Comparison of ENCODE assay signal across 18 cellular contexts in the genomic region with DNA sequence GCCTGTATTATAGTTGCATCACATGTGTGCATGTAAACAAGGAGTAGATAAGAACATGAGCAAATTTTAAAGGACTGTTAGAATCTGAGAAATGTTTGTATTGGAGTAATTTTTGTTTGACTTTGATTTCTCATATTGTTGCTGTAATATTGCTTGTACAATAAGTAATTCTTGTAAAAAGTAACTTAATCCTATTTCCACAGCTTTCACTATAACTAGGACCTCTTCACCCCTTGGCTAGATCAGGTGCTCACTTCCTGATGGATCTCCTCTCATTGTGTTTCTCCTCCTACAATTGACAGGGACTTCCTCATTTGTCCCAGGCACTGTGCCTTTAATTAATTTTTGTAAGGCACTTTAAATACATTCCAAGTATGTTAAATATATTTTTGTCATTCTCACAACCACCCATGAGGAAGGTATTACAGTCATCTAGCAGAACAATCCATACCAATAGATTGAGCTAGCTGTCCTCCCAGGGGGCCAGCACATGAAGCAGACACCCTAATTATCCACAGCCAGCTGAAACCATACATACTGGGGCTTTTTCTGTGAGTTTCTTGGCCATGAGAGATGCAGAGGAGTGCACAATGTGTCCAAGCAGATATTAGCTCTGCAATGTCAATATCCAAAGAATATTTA.
"Had no signal": no experiment of that assay in that cellular context is flagged by ENCODE, and none has a peak within 500 bp of the region (broad histone marks: within the 10 kb centered on the region; RNA-seq: fewer than 3 reads in every experiment).

No MANE protein-coding gene starts in this region.

- H3K36me3 Mint-ChIP-seq: activated CD4-positive, alpha-beta memory T cell treated with anti-CD3 and anti-CD28 coated beads for 36 hours had no signal

- H3K9me3 Mint-ChIP-seq: activated CD4-positive, alpha-beta memory T cell treated with anti-CD3 and anti-CD28 coated beads for 36 hours; activated T-cell treated with anti-CD3 and anti-CD28 coated beads, Interleukin-2, amount 50 U/mL, for 24 hours; nephron progenitor cell had no signal

- H3K4me3 Mint-ChIP-seq: activated CD4-positive, alpha-beta memory T cell treated with anti-CD3 and anti-CD28 coated beads for 36 hours; activated CD4-positive, alpha-beta T cell treated with anti-CD3 and anti-CD28 coated beads for 36 hours; activated T-cell treated with anti-CD3 and anti-CD28 coated beads, Interleukin-2, amount 50 U/mL, for 24 hours; nephron progenitor cell had no signal

- H3K27ac ChIP-seq: gastroesophageal sphincter, right atrium auricular region, skin epidermis, transverse colon, WERI-Rb-1 had no signal

- H3K27me3 ChIP-seq: gastroesophageal sphincter, right atrium auricular region, transverse colon had no signal

- H3K4me3 ChIP-seq: gastroesophageal sphincter, heart right ventricle, right atrium auricular region, skin epidermis, transverse colon had no signal

- H3K36me3 ChIP-seq: gastroesophageal sphincter, heart right ventricle, right atrium auricular region, transverse colon, WERI-Rb-1 had no signal

- H3K27me3 Mint-ChIP-seq: activated CD4-positive, alpha-beta memory T cell treated with anti-CD3 and anti-CD28 coated beads for 36 hours; activated CD4-positive, alpha-beta T cell treated with anti-CD3 and anti-CD28 coated beads for 36 hours; activated T-cell treated with anti-CD3 and anti-CD28 coated beads, Interleukin-2, amount 50 U/mL, for 24 hours had no signal

- H3K4me1 ChIP-seq: right atrium auricular region, transverse colon had no signal

- H3K9me3 ChIP-seq: gastroesophageal sphincter, heart right ventricle, right atrium auricular region, transverse colon had no signal

- ATAC-seq: activated CD4-positive, alpha-beta T cell treated with anti-CD3 and anti-CD28 coated beads for 36 hours; gastroesophageal sphincter; heart right ventricle; stimulated activated naive CD8-positive, alpha-beta T cell treated with anti-CD3 and anti-CD28 coated beads, Interleukin-15, Interleukin-2, amounts not matched to agents 100 U/mL and 50 U/mL, for 24 hours had no signal

- H3K27ac Mint-ChIP-seq: activated CD4-positive, alpha-beta memory T cell treated with anti-CD3 and anti-CD28 coated beads for 36 hours; activated CD4-positive, alpha-beta T cell treated with anti-CD3 and anti-CD28 coated beads for 36 hours; activated T-cell treated with anti-CD3 and anti-CD28 coated beads, Interleukin-2, amount 50 U/mL, for 24 hours; nephron progenitor cell had no signal

- DNase-seq: activated CD4-positive, alpha-beta memory T cell treated with anti-CD3 and anti-CD28 coated beads for 36 hours; activated CD4-positive, alpha-beta T cell treated with anti-CD3 and anti-CD28 coated beads for 36 hours; activated effector memory CD4-positive, alpha-beta T cell treated with Interleukin-2 at 50 U/mL for 16 hours; activated naive CD4-positive, alpha-beta T cell treated with anti-CD3 and anti-CD28 coated beads, Interleukin-2, amount 50 U/mL, for 16 hours; activated T-cell treated with anti-CD3 and anti-CD28 coated beads, Interleukin-2, amount 50 U/mL, for 24 hours; caudate nucleus; heart right ventricle; nephron progenitor cell; occipital lobe; stimulated activated CD4-positive, alpha-beta T cell treated with anti-CD3 and anti-CD28 coated beads, Interleukin-15, amount 100 ng/mL, for 24 hours; stimulated activated CD4-positive, alpha-beta T cell treated with anti-CD3 and anti-CD28 coated beads, Interleukin-4, amount 100 ng/mL, for 4 hours; stimulated activated CD8-positive, alpha-beta memory T cell treated with anti-CD3 and anti-CD28 coated beads, Interleukin-4, amount 100 ng/mL, for 48 hours; stimulated activated naive CD8-positive, alpha-beta T cell treated with anti-CD3 and anti-CD28 coated beads, Interleukin-15, Interleukin-2, amounts not matched to agents 100 U/mL and 50 U/mL, for 24 hours; transverse colon; WERI-Rb-1 had no signal
